ENCODE assay signal across 8 cellular contexts in genomic region chr7:30285067-30285530, GRCh38. TPM values are rescaled to one million over a fixed set of nuclear protein-coding genes. Genes with fewer than 3 reads are reported as not detected.
DNase-seq lines count a peak whose midpoint lies in the region; ATAC-seq, FAIRE-seq and TF ChIP-seq lines count a peak whose summit lies in the region.

No MANE protein-coding gene starts in this region.

- TF ChIP-seq CTCF in GM10248 (IDR thresholded peaks at IDR 0.05; ENCODE audit: control extremely low read depth, extremely low read depth, low read depth, missing control alignments) (no peak), NB4 (IDR thresholded peaks at IDR 0.05; ENCODE audit: low read depth, low read length) (no peak), fibroblast of mammary gland (conservative IDR thresholded peaks at IDR 0.05; ENCODE audit: control insufficient read depth, insufficient read depth, low read depth, low read length) (no peak), omental fat pad (IDR thresholded peaks at IDR 0.05) (no peak)

- peak; percentile 27 for ATAC-seq in omental fat pad (ENCODE audit: low FRiP score)

- CTCF ChIA-PET in GM10248 (lab: Yijun Ruan, JAX) = interaction anchor here (0.7 to 2.6 kb wide), 3 partner anchors 16 to 69 kb away, joined by 3 to 8 read pairs (median 3); no protein-coding TSS in a partner anchor

- TF ChIP-seq POLR2A in H54 (IDR thresholded peaks at IDR 0.05; ENCODE audit: low read depth, low read length) (no peak), NB4 (IDR thresholded peaks at IDR 0.05; ENCODE audit: extremely low read depth, insufficient read length) (no peak)

- peak; percentile 20 for DNase-seq in GM10248 (ENCODE audit: extremely low spot score)
- DNase-seq in H54 (ENCODE audit: insufficient read length, low spot score) = peak; percentile 25
- DNase-seq in NB4 (ENCODE audit: low read depth) = no peak
- peak; percentile 5 to 22 for DNase-seq in activated T-helper 1 cell treated with anti-CD3 and anti-CD28 coated beads, Interleukin-2, amount 50 U/mL, for 16 hours (ENCODE audit: low read depth in 1 of 2, low spot score in 1 of 2)
- DNase-seq in fibroblast of mammary gland (ENCODE audit: low read depth) = peak; percentile 23
- DNase-seq in omental fat pad (ENCODE audit: low spot score) = no peak
- DNase-seq in GOT3 (lab: John Stamatoyannopoulos, UW) = no peak
- DNase-seq in SHP77 treated with DMSO at 0.1 percent for 48 hours (lab: John Stamatoyannopoulos, UW) = no peak

- H3K4me3 ChIP-seq in NB4 (ENCODE audit: low read depth, low read length) (peak overlapping the region; percentile 72), fibroblast of mammary gland (ENCODE audit: control insufficient read depth, low read depth, low read length) (peak overlapping the region; percentile 59)

- no peak for FAIRE-seq in H54 (lab: Jason Lieb, UNC)

- POLR2A ChIA-PET in GM10248 (lab: Yijun Ruan, JAX) = no interaction called here

RNA-seq across cellular contexts. Expression of gene ZNRF2, which starts 0.7 kb away (rescaled TPM):
- 10 to 100 TPM; 14.9 to 23.3 (median 18.6) TPM for total RNA-seq in omental fat pad

Comparison
In these comparisons a context has a peak if more than half of its experiments do, and no peak if none do; other contexts are left out.
1. DNase-seq: peak in GM10248 (single experiment), H54 (single experiment), activated T-helper 1 cell treated with anti-CD3 and anti-CD28 coated beads, Interleukin-2, amount 50 U/mL, for 16 hours (2 of 2) and fibroblast of mammary gland (single experiment); none in NB4 (single experiment), omental fat pad (single experiment), GOT3 (single experiment) and SHP77 treated with DMSO at 0.1 percent for 48 hours (single experiment).